Comparison of ENCODE assay signal across 21 cellular contexts in genomic region chr3:75329713-75330112, GRCh38.
A peak's percentile ranks its signal among the peaks of the same experiment; 100 is the strongest.
DNase-seq lines count a peak whose midpoint lies in the region; TF ChIP-seq lines count a peak whose summit lies in the region.
"Had no signal": no experiment of that assay in that cellular context is flagged by ENCODE, and none has a peak within 500 bp of the region (broad histone marks: within the 10 kb centered on the region; RNA-seq: fewer than 3 reads in every experiment).

No MANE protein-coding gene starts in this region.

- H4K20me1 ChIP-seq in MM.1S (ENCODE audit: insufficient read depth, low read length), result no peaks in the 10 kb centered on the region

- H3K27ac ChIP-seq in MM.1S (ENCODE audit: low read length), result no peak overlapping the region
- H3K27ac ChIP-seq: KMS-11, RWPE1, SJSA1 had no signal

- H3K9me2 ChIP-seq in MM.1S (replicated peaks; ENCODE audit: insufficient read depth, low read length), result no peaks in the 10 kb centered on the region

- no peak for TF ChIP-seq CTCF in nephron progenitor cell (IDR thresholded peaks at IDR 0.05)
- TF ChIP-seq CTCF in MM.1S (IDR thresholded peaks at IDR 0.05; ENCODE audit: low read length), result no peak

- H3K27me3 Mint-ChIP-seq in nephron progenitor cell (ENCODE audit: low read depth, poor library complexity), result peaks cover 15% of the 10 kb centered on the region
- H3K27me3 Mint-ChIP-seq: CD4-positive, CD25-positive, alpha-beta regulatory T cell had no signal

- H3K9me3 Mint-ChIP-seq in nephron progenitor cell, result no peaks in the 10 kb centered on the region
- H3K9me3 Mint-ChIP-seq: CD4-positive, CD25-positive, alpha-beta regulatory T cell had no signal

- peaks cover 47% of the 10 kb centered on the region for H3K4me1 Mint-ChIP-seq in nephron progenitor cell
- H3K4me1 Mint-ChIP-seq: CD4-positive, CD25-positive, alpha-beta regulatory T cell had no signal

- DNase-seq in H7 (peak; percentile 21), NCI-H82 treated with DMSO at 0.1 percent for 48 hours (lab: John Stamatoyannopoulos, UW; ENCODE audit: unreplicated experiment) (peak; percentile 60), astrocyte of the hippocampus (ENCODE audit: low read depth, low spot score) (peak; percentile 28), nephron progenitor cell (peak; percentile 20), RPMI8226 (no peak), MM.1S (no peak), G401 (ENCODE audit: low spot score) (no peak)
- DNase-seq: ACHN; AML-193; CD4-positive, CD25-positive, alpha-beta regulatory T cell; GOT3; NCI-H1105; NCI-H1694; NCI-H2107; NCI-H345; NCI-H526; OCI-M1 had no signal

- no peak overlapping the region for H3K9ac ChIP-seq in MM.1S (ENCODE audit: low read length)
- H3K9ac ChIP-seq: KMS-11 had no signal

- in situ Hi-C loops in G401 (cut with HindIII; ENCODE audit: low sequenced_read_pairs), result no loop called here

- no peaks in the 10 kb centered on the region for H3K9me3 ChIP-seq in MM.1S (replicated peaks; ENCODE audit: insufficient read depth, low read length)
- H3K9me3 ChIP-seq: Caco-2, SJSA1 had no signal

- H3K36me3 Mint-ChIP-seq in nephron progenitor cell (ENCODE audit: low read depth), result no peaks in the 10 kb centered on the region
- H3K36me3 Mint-ChIP-seq: CD4-positive, CD25-positive, alpha-beta regulatory T cell had no signal

- H3K4me1 ChIP-seq in MM.1S (ENCODE audit: low read length), result peaks cover 8% of the 10 kb centered on the region; the same call in 1 of the 2 replicates
- H3K4me1 ChIP-seq: Caco-2, SJSA1 had no signal

- no peak overlapping the region for H3K4me3 Mint-ChIP-seq in nephron progenitor cell
- H3K4me3 Mint-ChIP-seq: CD4-positive, CD25-positive, alpha-beta regulatory T cell had no signal

- H3K4me3 ChIP-seq in H7 (ENCODE audit: insufficient read depth, low read depth, low read length) (no peak overlapping the region), MM.1S (ENCODE audit: low read length) (no peak overlapping the region)
- H3K4me3 ChIP-seq: SJSA1 had no signal

- H3K4me2 ChIP-seq in MM.1S (ENCODE audit: low read depth, low read length), result no peak overlapping the region
- H3K4me2 ChIP-seq: KMS-11 had no signal

- H2AFZ ChIP-seq in MM.1S (ENCODE audit: low read length), result no peak overlapping the region

- H3K27me3 ChIP-seq in H7 (ENCODE audit: control insufficient read depth, insufficient read depth, low read length) (no peaks in the 10 kb centered on the region; the same call in 1 of the 2 replicates), MM.1S (replicated peaks; ENCODE audit: insufficient read depth, low read length) (no peaks in the 10 kb centered on the region)
- H3K27me3 ChIP-seq: SJSA1 had no signal

- H3K27ac Mint-ChIP-seq in nephron progenitor cell, result no peak overlapping the region
- H3K27ac Mint-ChIP-seq: CD4-positive, CD25-positive, alpha-beta regulatory T cell had no signal

- H3K36me3 ChIP-seq in H7 (replicated peaks; ENCODE audit: control insufficient read depth, insufficient read depth, low read length), result no peaks in the 10 kb centered on the region
- no peaks in the 10 kb centered on the region for H3K36me3 ChIP-seq in MM.1S (replicated peaks; ENCODE audit: insufficient read depth, low read length)
- H3K36me3 ChIP-seq: SJSA1 had no signal

- H3K79me2 ChIP-seq in MM.1S (ENCODE audit: low read length), result no peaks in the 10 kb centered on the region

- no peaks in the 10 kb centered on the region for H3F3A ChIP-seq in MM.1S (ENCODE audit: insufficient read depth, low read length)

Comparison
In these comparisons a context has a peak if more than half of its experiments do, and no peak if none do; other contexts are left out.
1. DNase-seq: peak in H7 (single experiment), NCI-H82 treated with DMSO at 0.1 percent for 48 hours (single experiment), astrocyte of the hippocampus (single experiment) and nephron progenitor cell (single experiment); none in RPMI8226 (single experiment), MM.1S (single experiment) and G401 (single experiment).